In genomic region chr6:2931970-2932748, GRCh38 we compare ENCODE assay signal across 8 cellular contexts. TPM values are rescaled to one million over a fixed set of nuclear protein-coding genes. Genes with fewer than 3 reads are reported as not detected.
A peak's percentile ranks its signal among the peaks of the same experiment; 100 is the strongest.
DNase-seq lines count a peak whose midpoint lies in the region; ATAC-seq and TF ChIP-seq lines count a peak whose summit lies in the region.

No MANE protein-coding gene starts in this region.

- ATAC-seq in GM19372 (IDR thresholded peaks at IDR 0.05; ENCODE audit: low read depth, unreplicated experiment), result peak; percentile 84
- ATAC-seq in effector memory CD8-positive, alpha-beta T cell (replicated peaks), result peak; percentile 98

- H3K4me1 Mint-ChIP-seq in effector memory CD8-positive, alpha-beta T cell (ENCODE audit: low read depth in 2 of 2), result peaks cover 11 to 18% of the 10 kb centered on the region in 2 donors
- peaks cover 20% of the 10 kb centered on the region for H3K4me1 Mint-ChIP-seq in mesothelial cell of epicardium

- H3K27me3 Mint-ChIP-seq in effector memory CD8-positive, alpha-beta T cell, result no peaks in the 10 kb centered on the region
- peaks cover 7% of the 10 kb centered on the region for H3K27me3 Mint-ChIP-seq in mesothelial cell of epicardium (ENCODE audit: low read depth)

- peak overlapping the region in 1 of 2 donors; percentile 47 for H3K4me3 Mint-ChIP-seq in effector memory CD8-positive, alpha-beta T cell
- H3K4me3 Mint-ChIP-seq in mesothelial cell of epicardium, result peak overlapping the region; percentile 22

- peak; percentile 72 for TF ChIP-seq CTCF in mesothelial cell of epicardium (IDR thresholded peaks at IDR 0.05; ENCODE audit: unreplicated experiment)

- peak in 12 of 14 donors; percentile 23 to 77 (median 62) for DNase-seq in C1 segment of cervical spinal cord (lab: John Stamatoyannopoulos, UW)
- peak; percentile 22 for DNase-seq in HS-27A (ENCODE audit: low read depth)
- peak; percentile 22 for DNase-seq in NK-92 (lab: John Stamatoyannopoulos, UW; ENCODE audit: unreplicated experiment)
- DNase-seq in activated CD8-positive, alpha-beta memory T cell treated with anti-CD3 and anti-CD28 coated beads for 1 hour (ENCODE audit: extremely low read depth in 1 of 2, low read depth in 1 of 2), result peak; percentile 64 to 68
- DNase-seq in effector memory CD8-positive, alpha-beta T cell, result peak; percentile 81 to 85 (median 82)
- DNase-seq in mesothelial cell of epicardium (ENCODE audit: low spot score in 2 of 2, unreplicated experiment in 2 of 2), result peak; percentile 44 to 80
- DNase-seq in stimulated activated CD8-positive, alpha-beta memory T cell treated with anti-CD3 and anti-CD28 coated beads, Interleukin-2, amount 100 ng/mL, for 1 hour (ENCODE audit: low read depth in 2 of 2), result peak; percentile 66 to 71

- no peaks in the 10 kb centered on the region for H3K36me3 Mint-ChIP-seq in effector memory CD8-positive, alpha-beta T cell (ENCODE audit: insufficient read depth)
- peaks cover 3% of the 10 kb centered on the region for H3K36me3 Mint-ChIP-seq in mesothelial cell of epicardium

- H3K9me3 Mint-ChIP-seq in effector memory CD8-positive, alpha-beta T cell, result no peaks in the 10 kb centered on the region
- peaks cover 9% of the 10 kb centered on the region for H3K9me3 Mint-ChIP-seq in mesothelial cell of epicardium

- no peak overlapping the region for H3K27ac Mint-ChIP-seq in effector memory CD8-positive, alpha-beta T cell
- peak overlapping the region; percentile 3 for H3K27ac Mint-ChIP-seq in mesothelial cell of epicardium

RNA-seq across cellular contexts. Expression of gene SERPINB9, which starts 29.1 kb away (rescaled TPM):
- total RNA-seq in mesothelial cell of epicardium, result 28.2 to 30.9 TPM (median 30.6 TPM) in 3 replicates

RNA-seq across cellular contexts. Expression of gene SERPINB6, which starts 39.2 kb away (rescaled TPM):
- total RNA-seq in mesothelial cell of epicardium, result 91.4 to 96.8 TPM (median 93.4 TPM) in 3 replicates

Comparison
In these comparisons a context has a peak if more than half of its experiments do, and no peak if none do; other contexts are left out.
1. Peak in every context shown above with its lines: DNase-seq and ATAC-seq.
2. DNase-seq: peak in every context shown above with its lines; median percentile 82 in effector memory CD8-positive, alpha-beta T cell; 68 in stimulated activated CD8-positive, alpha-beta memory T cell treated with anti-CD3 and anti-CD28 coated beads, Interleukin-2, amount 100 ng/mL, for 1 hour; 66 in activated CD8-positive, alpha-beta memory T cell treated with anti-CD3 and anti-CD28 coated beads for 1 hour; 62 in mesothelial cell of epicardium; 62 in C1 segment of cervical spinal cord; 22 in HS-27A; 22 in NK-92.